ENCODE assay signal across 29 cellular contexts in the genomic region with DNA sequence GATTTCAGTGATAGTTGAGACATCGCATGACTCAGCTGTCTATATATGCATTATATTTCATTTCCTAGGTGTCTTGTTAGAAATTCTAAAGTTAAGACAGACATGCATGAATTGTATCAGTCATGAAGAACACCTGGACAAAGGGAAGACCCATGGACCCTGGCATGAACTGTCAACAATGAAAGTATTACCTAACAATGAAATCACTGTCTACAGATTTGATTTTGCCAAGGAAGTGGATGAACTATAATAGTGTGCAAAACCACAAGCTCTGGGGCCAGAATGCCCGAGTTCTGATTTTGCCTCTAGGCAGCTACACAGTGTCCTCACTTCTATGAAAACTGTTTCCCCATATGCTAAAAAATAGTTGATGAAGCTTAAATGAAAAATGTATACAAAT.
"Had no signal": no experiment of that assay in that cellular context is flagged by ENCODE, and none has a peak within 500 bp of the region (broad histone marks: within the 10 kb centered on the region; RNA-seq: fewer than 3 reads in every experiment).

No MANE protein-coding gene starts in this region.

- H2AFZ ChIP-seq: neural progenitor cell, parathyroid adenoma had no signal

- H3K9me3 ChIP-seq: left lung, lower lobe of right lung, neutrophil, right atrium auricular region, right lobe of liver, stomach, testis, thyroid gland, transverse colon, upper lobe of left lung had no signal

- H3K9ac ChIP-seq: neural progenitor cell, parathyroid adenoma had no signal

- H3K36me3 ChIP-seq: left lung, lower lobe of right lung, neural progenitor cell, neutrophil, right atrium auricular region, right lobe of liver, stomach, thyroid gland, transverse colon, upper lobe of left lung had no signal

- DNase-seq: hypothalamus; immature natural killer cell; kidney; left colon; left lung; lower lobe of right lung; mesendoderm; naive B cell; natural killer cell; nephron progenitor cell; occipital lobe; right lobe of liver; stimulated activated CD4-positive, alpha-beta T cell treated with anti-CD3 and anti-CD28 coated beads, Interleukin-12 subunit alpha, Interleukin-12 subunit beta, amount 100 ng/mL, for 4 hours; stimulated activated CD4-positive, alpha-beta T cell treated with anti-CD3 and anti-CD28 coated beads, Interleukin-15, amount 100 ng/mL, for 24 hours; stimulated activated CD4-positive, alpha-beta T cell treated with anti-CD3 and anti-CD28 coated beads, Interleukin-2, amount 100 ng/mL, for 24 hours; stimulated activated CD4-positive, alpha-beta T cell treated with anti-CD3 and anti-CD28 coated beads, Interleukin-4, amount 100 ng/mL, for 1 hour; stimulated activated naive B cell treated with anti-CD40 and anti-IgM and Interleukin-4, amounts not matched to agents 10 μg/mL and 1 μg/mL and 100 μg/mL, for 72 hours; stimulated activated naive CD8-positive, alpha-beta T cell treated with anti-CD3 and anti-CD28 coated beads, Interleukin-15, Interleukin-2, amounts not matched to agents 100 U/mL and 50 U/mL, for 24 hours; stomach; testis; thyroid gland; transverse colon; upper lobe of left lung had no signal

- H3K4me1 ChIP-seq: left lung, lower lobe of right lung, neural progenitor cell, parathyroid adenoma, right atrium auricular region, right lobe of liver, stomach, testis, thyroid gland, transverse colon, upper lobe of left lung had no signal

- H3K27me3 ChIP-seq: left lung, neural progenitor cell, neutrophil, right atrium auricular region, right lobe of liver, stomach, testis, thyroid gland, transverse colon, upper lobe of left lung had no signal

- H3K79me2 ChIP-seq: parathyroid adenoma had no signal

- H3K4me2 ChIP-seq: neural progenitor cell had no signal

- FAIRE-seq: islet of Langerhans, kidney had no signal

- H3K4me3 ChIP-seq: left lung, lower lobe of right lung, neural progenitor cell, right atrium auricular region, right lobe of liver, skin epidermis, stomach, testis, thyroid gland, transverse colon, upper lobe of left lung had no signal

- H3K27ac ChIP-seq: left lung, lower lobe of right lung, neural progenitor cell, neutrophil, parathyroid adenoma, right atrium auricular region, right lobe of liver, skin epidermis, stomach, testis, thyroid gland, transverse colon, upper lobe of left lung had no signal
